Comparison of ENCODE assay signal across 28 cellular contexts in genomic region chr7:80386686-80387085, GRCh38.
A peak's percentile ranks its signal among the peaks of the same experiment; 100 is the strongest.
DNase-seq lines count a peak whose midpoint lies in the region; ATAC-seq and TF ChIP-seq lines count a peak whose summit lies in the region.
"Had no signal": no experiment of that assay in that cellular context is flagged by ENCODE, and none has a peak within 500 bp of the region (broad histone marks: within the 10 kb centered on the region; RNA-seq: fewer than 3 reads in every experiment).

No MANE protein-coding gene starts in this region.

- no peaks in the 10 kb centered on the region for H3K9me3 ChIP-seq in HCT116 (ENCODE audit: control insufficient read depth in 1 of 2, insufficient read depth in 1 of 2, low read depth in 1 of 2, low read length in 2 of 2)
- H3K9me3 ChIP-seq in heart right ventricle = no peaks in the 10 kb centered on the region
- H3K9me3 ChIP-seq: adrenal gland, SK-N-SH, thoracic aorta had no signal

- H3K4me3 Mint-ChIP-seq in glutamatergic neuron (ENCODE audit: unreplicated experiment) = peak overlapping the region; percentile 23
- no peak overlapping the region for H3K4me3 Mint-ChIP-seq in naive thymus-derived CD8-positive, alpha-beta T cell
- H3K4me3 Mint-ChIP-seq: CD4-positive, alpha-beta T cell; stimulated activated naive B cell treated with anti-CD40 and anti-IgM and Interleukin-4, amounts not matched to agents 10 μg/mL and 1 μg/mL and 100 μg/mL, for 72 hours; T-helper 17 cell had no signal

- no peak for DNase-seq in HCT116 (ENCODE audit: low read depth, low spot score)
- peak; percentile 59 for DNase-seq in astrocyte of the hippocampus (ENCODE audit: low read depth, low spot score)
- no peak for DNase-seq in glutamatergic neuron
- DNase-seq in NCI-H748 treated with DMSO at 0.1 percent for 48 hours (lab: John Stamatoyannopoulos, UW) = no peak
- no peak for DNase-seq in heart right ventricle
- DNase-seq in naive thymus-derived CD8-positive, alpha-beta T cell = no peak
- no peak for DNase-seq in stimulated activated CD4-positive, alpha-beta T cell treated with anti-CD3 and anti-CD28 coated beads, Interleukin-2, amount 100 ng/mL, for 48 hours
- DNase-seq: activated CD4-positive, alpha-beta T cell treated with anti-CD3 and anti-CD28 coated beads for 4 hours; activated CD8-positive, alpha-beta memory T cell treated with anti-CD3 and anti-CD28 coated beads for 24 hours; activated naive CD4-positive, alpha-beta T cell treated with Interleukin-2 at 50 U/mL for 16 hours; activated T-cell treated with anti-CD3 and anti-CD28 coated beads, Interleukin-2, amount 50 U/mL, for 48 hours; adrenal gland; CD4-positive, alpha-beta T cell; DMS 273 treated with DMSO at 0.1 percent for 48 hours; GF-D8; Karpas-422; left colon; naive B cell; NCI-H1092; NCI-H187 treated with DMSO at 0.1 percent for 48 hours; NCI-H2227 treated with DMSO at 0.1 percent for 48 hours; NCI-H82; SK-N-SH; stimulated activated CD4-positive, alpha-beta T cell treated with anti-CD3 and anti-CD28 coated beads, Interleukin-4, amount 100 ng/mL, for 24 hours; stimulated activated naive B cell treated with anti-CD40 and anti-IgM and Interleukin-4, amounts not matched to agents 10 μg/mL and 1 μg/mL and 100 μg/mL, for 72 hours; T-helper 17 cell had no signal

- no TSS peak for BruUV-seq in HCT116 (replicated peaks; lab: Mats Ljungman, UMichigan)

- CTCF ChIA-PET in HCT116 (lab: Charles Lee) = no interaction called here

- H3K27me3 ChIP-seq in HCT116 (ENCODE audit: insufficient read depth, low read length) (no peaks in the 10 kb centered on the region), heart right ventricle (no peaks in the 10 kb centered on the region)
- H3K27me3 ChIP-seq: adrenal gland, cardiac muscle cell had no signal

- no peak overlapping the region for H3K9ac ChIP-seq in HCT116 (ENCODE audit: low read length)
- H3K9ac ChIP-seq: SK-N-SH had no signal

- H3K27ac ChIP-seq in HCT116 (ENCODE audit: low read depth, low read length) (no peak overlapping the region), heart right ventricle (no peak overlapping the region)
- H3K27ac ChIP-seq: adrenal gland, cardiac muscle cell, thoracic aorta had no signal

- TF ChIP-seq POLR2A in HCT116 (IDR thresholded peaks at IDR 0.05; ENCODE audit: borderline replicate concordance, extremely low read depth, insufficient read depth, insufficient read length) = no peak

- intact Hi-C loops in HCT116 (cut with micrococcal nuclease) = no loop called here
- intact Hi-C loops in heart right ventricle (cut with DNase I) = loop anchor here in 1 of 10 donors (10.0 kb wide), 1 partner anchor 322 kb away; no protein-coding TSS in a partner anchor

- no peaks in the 10 kb centered on the region for H3K36me3 Mint-ChIP-seq in glutamatergic neuron (ENCODE audit: unreplicated experiment)
- H3K36me3 Mint-ChIP-seq in naive thymus-derived CD8-positive, alpha-beta T cell = no peaks in the 10 kb centered on the region
- H3K36me3 Mint-ChIP-seq: naive B cell; stimulated activated naive B cell treated with anti-CD40 and anti-IgM and Interleukin-4, amounts not matched to agents 10 μg/mL and 1 μg/mL and 100 μg/mL, for 72 hours had no signal

- H3K36me3 ChIP-seq in HCT116 (ENCODE audit: control insufficient read depth in 1 of 2, insufficient read depth in 2 of 2, low read length in 2 of 2) = no peaks in the 10 kb centered on the region
- no peaks in the 10 kb centered on the region for H3K36me3 ChIP-seq in heart right ventricle
- H3K36me3 ChIP-seq: adrenal gland, cardiac muscle cell, thoracic aorta had no signal

- no peaks in the 10 kb centered on the region for H4K20me1 ChIP-seq in HCT116 (ENCODE audit: insufficient read depth)

- POLR2A ChIA-PET in HCT116 (lab: Charles Lee) = no interaction called here
- POLR2A ChIA-PET in naive thymus-derived CD8-positive, alpha-beta T cell (lab: Charles Lee) = no interaction called here

- no peaks in the 10 kb centered on the region for H3K9me3 Mint-ChIP-seq in glutamatergic neuron (ENCODE audit: unreplicated experiment)
- H3K9me3 Mint-ChIP-seq in naive thymus-derived CD8-positive, alpha-beta T cell = peaks cover 0 to 2% (median 0%) of the 10 kb centered on the region in 9 donors
- H3K9me3 Mint-ChIP-seq: CD4-positive, alpha-beta T cell; naive B cell; stimulated activated naive B cell treated with anti-CD40 and anti-IgM and Interleukin-4, amounts not matched to agents 10 μg/mL and 1 μg/mL and 100 μg/mL, for 72 hours had no signal

- no peaks in the 10 kb centered on the region for H3K27me3 Mint-ChIP-seq in glutamatergic neuron (ENCODE audit: unreplicated experiment)
- peaks cover 0 to 14% (median 0%) of the 10 kb centered on the region in 5 donors for H3K27me3 Mint-ChIP-seq in naive thymus-derived CD8-positive, alpha-beta T cell
- H3K27me3 Mint-ChIP-seq: CD4-positive, alpha-beta T cell; naive B cell; stimulated activated naive B cell treated with anti-CD40 and anti-IgM and Interleukin-4, amounts not matched to agents 10 μg/mL and 1 μg/mL and 100 μg/mL, for 72 hours; T-helper 17 cell had no signal

- H3K4me2 ChIP-seq in HCT116 (ENCODE audit: low read length) = no peak overlapping the region
- H3K4me2 ChIP-seq: SK-N-SH had no signal

- RAD21 ChIA-PET in HCT116 (lab: Charles Lee; ENCODE audit: low non-redundant PET in 1 of 2, low total read pairs in 2 of 2, uncharacterized antibody in 2 of 2, unreplicated experiment in 2 of 2) = no interaction called here

- ATAC-seq in HCT116 (no peak), heart right ventricle (no peak)
- ATAC-seq in naive thymus-derived CD8-positive, alpha-beta T cell = no peak
- ATAC-seq: left colon; stimulated activated naive B cell treated with anti-CD40 and anti-IgM and Interleukin-4, amounts not matched to agents 10 μg/mL and 1 μg/mL and 100 μg/mL, for 72 hours; T-helper 17 cell had no signal

- TF ChIP-seq RAD21 in HCT116 (IDR thresholded peaks at IDR 0.05; ENCODE audit: low read depth) = no peak

- no peaks in the 10 kb centered on the region for H3K9me2 ChIP-seq in HCT116 (ENCODE audit: insufficient read depth)
- H3K9me2 ChIP-seq: SK-N-SH had no signal

- no peak overlapping the region for H3K27ac Mint-ChIP-seq in glutamatergic neuron (ENCODE audit: unreplicated experiment)
- no peak overlapping the region for H3K27ac Mint-ChIP-seq in naive thymus-derived CD8-positive, alpha-beta T cell
- H3K27ac Mint-ChIP-seq: CD4-positive, alpha-beta T cell; naive B cell; stimulated activated naive B cell treated with anti-CD40 and anti-IgM and Interleukin-4, amounts not matched to agents 10 μg/mL and 1 μg/mL and 100 μg/mL, for 72 hours; T-helper 17 cell had no signal

- WGBS in heart right ventricle, 2 donors = 78 to 82% methylated on average over 3 of the region's 3 CpGs

- no peak for TF ChIP-seq CTCF in HCT116 (IDR thresholded peaks at IDR 0.05 in 2 of 3, conservative IDR thresholded peaks at IDR 0.05 in 1 of 3; ENCODE audit: borderline replicate concordance in 1 of 3, insufficient read depth in 1 of 3, low read depth in 2 of 3, low read length in 2 of 3)
- no peak for TF ChIP-seq CTCF in glutamatergic neuron (IDR thresholded peaks at IDR 0.05; ENCODE audit: partially characterized antibody, unreplicated experiment)
- no peak for TF ChIP-seq CTCF in heart right ventricle (IDR thresholded peaks at IDR 0.05)

- H3K4me1 Mint-ChIP-seq in glutamatergic neuron (ENCODE audit: low read depth, unreplicated experiment) = peaks cover 14% of the 10 kb centered on the region
- H3K4me1 Mint-ChIP-seq in naive thymus-derived CD8-positive, alpha-beta T cell = no peaks in the 10 kb centered on the region
- H3K4me1 Mint-ChIP-seq: naive B cell; stimulated activated naive B cell treated with anti-CD40 and anti-IgM and Interleukin-4, amounts not matched to agents 10 μg/mL and 1 μg/mL and 100 μg/mL, for 72 hours; T-helper 17 cell had no signal

- H3K4me3 ChIP-seq in HCT116 (replicated peaks in 1 of 2; ENCODE audit: low read depth in 1 of 2, low read length in 2 of 2) (no peak overlapping the region), heart right ventricle (no peak overlapping the region)
- H3K4me3 ChIP-seq: adrenal gland, cardiac muscle cell, thoracic aorta had no signal

- H3K4me1 ChIP-seq in HCT116 (ENCODE audit: control insufficient read depth in 1 of 2, insufficient read depth in 2 of 2, low read length in 2 of 2) (peaks cover 0 to 12% of the 10 kb centered on the region in 2 experiments; a peak in 2 of 4 replicates), heart right ventricle (peaks cover 0 to 8% (median 0%) of the 10 kb centered on the region in 9 donors)

- no peaks in the 10 kb centered on the region for H3K79me2 ChIP-seq in HCT116 (ENCODE audit: insufficient read depth, low read length)

- H2AFZ ChIP-seq in HCT116 (ENCODE audit: low read depth, low read length, poor library complexity, severe bottlenecking) = peak overlapping the region; percentile 51

TF ChIP-seq in HCT116, 20 proteins besides CTCF, POLR2A, EP300 and RAD21 (continues in another document):
- no peak for TF ChIP-seq ATF3 (IDR thresholded peaks at IDR 0.05)
- TF ChIP-seq ZFX (IDR thresholded peaks at IDR 0.05) = no peak
- no peak for TF ChIP-seq ELF1 (IDR thresholded peaks at IDR 0.05; ENCODE audit: borderline replicate concordance, low read depth)
- TF ChIP-seq JUND (IDR thresholded peaks at IDR 0.05) = no peak
- no peak for TF ChIP-seq TCF7L2 (IDR thresholded peaks at IDR 0.05; ENCODE audit: borderline replicate concordance, extremely low read depth, insufficient read depth, insufficient read length)
- TF ChIP-seq SIN3A (IDR thresholded peaks at IDR 0.05; ENCODE audit: low read depth) = no peak
- no peak for TF ChIP-seq EZH2phosphoT487 (IDR thresholded peaks at IDR 0.05; ENCODE audit: borderline replicate concordance)
- no peak for TF ChIP-seq EZH2 (IDR thresholded peaks at IDR 0.05)
- no peak for TF ChIP-seq ZBTB33 (IDR thresholded peaks at IDR 0.05; ENCODE audit: extremely low read depth, insufficient replicate concordance, low read length)
